ENCODE assay signal across 8 cellular contexts in genomic region chr1:234373938-234374240, GRCh38. TPM values are rescaled to one million over a fixed set of nuclear protein-coding genes. Genes with fewer than 3 reads are reported as not detected.
DNase-seq lines count a peak whose midpoint lies in the region; ATAC-seq and TF ChIP-seq lines count a peak whose summit lies in the region.

No MANE protein-coding gene starts in this region.

- H3K27me3 ChIP-seq in duodenal mucosa (ENCODE audit: control insufficient read depth in 1 of 2, insufficient read depth in 2 of 2, low read length in 2 of 2): peaks cover 0 to under 1% of the 10 kb centered on the region in 2 donors

- peaks cover 14 to 32% of the 10 kb centered on the region in 2 donors for H3K36me3 ChIP-seq in duodenal mucosa (ENCODE audit: control insufficient read depth in 1 of 2, insufficient read depth in 2 of 2, low read length in 2 of 2)

- peak overlapping the region; percentile 58 for H3K4me3 ChIP-seq in AG09309 (ENCODE audit: control insufficient read depth, low read depth, low read length)
- peak overlapping the region; percentile 94 to 99 for H3K4me3 ChIP-seq in duodenal mucosa (ENCODE audit: low read depth in 1 of 2, low read length in 2 of 2)

- H3K27ac ChIP-seq in duodenal mucosa (ENCODE audit: low read depth, low read length): peak overlapping the region; percentile 96

- H3K4me3 Mint-ChIP-seq in IgD-negative memory B cell: peak overlapping the region; percentile 90 to 98 (median 96)
- peak overlapping the region; percentile 94 to 99 (median 97) for H3K4me3 Mint-ChIP-seq in naive thymus-derived CD8-positive, alpha-beta T cell

- peaks cover 7% of the 10 kb centered on the region for H3K36me3 Mint-ChIP-seq in IgD-negative memory B cell
- H3K36me3 Mint-ChIP-seq in naive thymus-derived CD8-positive, alpha-beta T cell: peaks cover 13 to 35% (median 15%) of the 10 kb centered on the region in 3 donors

- POLR2A ChIA-PET in naive thymus-derived CD8-positive, alpha-beta T cell (lab: Charles Lee): interaction anchor here (0.6 to 3.4 kb wide), 21 partner anchors 8 to 1131 kb away, joined by 3 to 30 read pairs (median 4); partner anchors contain the start of genes B3GALNT2, RBM34 and TARBP1

- DNase-seq in AG09309 (ENCODE audit: low read depth) (no peak), NCI-H345 (lab: John Stamatoyannopoulos, UW) (no peak)
- no peak for DNase-seq in naive thymus-derived CD8-positive, alpha-beta T cell
- DNase-seq in effector CD4-positive, alpha-beta T cell: no peak
- no peak for DNase-seq in activated CD4-positive, alpha-beta T cell treated with anti-CD3 and anti-CD28 coated beads for 48 hours

- H3K4me1 ChIP-seq in duodenal mucosa (ENCODE audit: control insufficient read depth in 1 of 2, insufficient read depth in 2 of 2, low read length in 2 of 2): peaks cover 9 to 16% of the 10 kb centered on the region in 2 donors

- no peaks in the 10 kb centered on the region for H3K9me3 ChIP-seq in duodenal mucosa (ENCODE audit: control insufficient read depth in 1 of 2, low read length in 2 of 2)

- no peaks in the 10 kb centered on the region for H3K27me3 Mint-ChIP-seq in IgD-negative memory B cell
- no peaks in the 10 kb centered on the region for H3K27me3 Mint-ChIP-seq in naive thymus-derived CD8-positive, alpha-beta T cell

- peak overlapping the region; percentile 94 to 97 for H3K9ac ChIP-seq in duodenal mucosa (ENCODE audit: low read depth in 1 of 2, low read length in 2 of 2)

- no peak for TF ChIP-seq CTCF in AG09309 (IDR thresholded peaks at IDR 0.05; ENCODE audit: control insufficient read depth, insufficient read depth, low read depth, low read length, missing control alignments)

- H3K9me3 Mint-ChIP-seq in IgD-negative memory B cell: no peaks in the 10 kb centered on the region
- no peaks in the 10 kb centered on the region for H3K9me3 Mint-ChIP-seq in naive thymus-derived CD8-positive, alpha-beta T cell

- peaks cover 16 to 27% (median 18%) of the 10 kb centered on the region in 3 donors for H3K4me1 Mint-ChIP-seq in IgD-negative memory B cell
- peaks cover 19 to 54% (median 52%) of the 10 kb centered on the region in 4 donors for H3K4me1 Mint-ChIP-seq in naive thymus-derived CD8-positive, alpha-beta T cell

- peak; percentile 24 for ATAC-seq in GM19438 (IDR thresholded peaks at IDR 0.05; ENCODE audit: low read depth, unreplicated experiment)
- ATAC-seq in naive thymus-derived CD8-positive, alpha-beta T cell: peak; percentile 32 to 44

- peak overlapping the region; percentile 94 to 99 (median 98) for H3K27ac Mint-ChIP-seq in IgD-negative memory B cell
- H3K27ac Mint-ChIP-seq in naive thymus-derived CD8-positive, alpha-beta T cell: peak overlapping the region; percentile 96 to 100 (median 99)

RNA-seq across cellular contexts. Expression of gene COA6, which starts 0.6 kb away (rescaled TPM):
- polyA plus RNA-seq in IgD-negative memory B cell: 44.8 TPM
- total RNA-seq in naive thymus-derived CD8-positive, alpha-beta T cell: 10 to 100 TPM; 16.1 to 22.1 TPM
- 10 to 100 TPM; 29.1 to 32.6 (median 32.0) TPM for polyA plus RNA-seq in naive thymus-derived CD8-positive, alpha-beta T cell
